Comparison of ENCODE assay signal across 11 cellular contexts in the genomic region with DNA sequence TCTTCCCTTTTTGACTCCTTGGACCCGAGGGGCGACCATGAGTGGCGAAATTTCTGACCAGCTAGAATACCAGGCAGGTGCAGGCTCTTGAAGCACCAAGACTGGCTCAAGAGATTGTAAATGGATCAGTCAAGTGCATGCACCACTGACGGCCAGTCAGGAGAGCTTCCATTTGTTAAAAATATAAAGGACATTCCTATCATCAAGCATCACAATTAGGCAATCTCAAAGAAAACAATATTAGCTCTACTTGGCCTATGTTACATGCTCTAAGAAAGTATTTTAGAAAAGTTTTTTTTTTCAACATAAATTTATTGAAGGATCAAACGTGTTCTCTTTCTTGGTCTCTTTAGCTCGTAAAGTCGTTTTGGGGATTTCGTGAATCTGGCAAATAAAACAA. TPM values are rescaled to one million over a fixed set of nuclear protein-coding genes. Genes with fewer than 3 reads are reported as not detected.
DNase-seq lines count a peak whose midpoint lies in the region; ATAC-seq, FAIRE-seq and TF ChIP-seq lines count a peak whose summit lies in the region.
"Had no signal": no experiment of that assay in that cellular context is flagged by ENCODE, and none has a peak within 500 bp of the region (broad histone marks: within the 10 kb centered on the region; RNA-seq: fewer than 3 reads in every experiment).

No MANE protein-coding gene starts in this region.

- no peak overlapping the region for H3K14ac ChIP-seq in H1 (ENCODE audit: insufficient read length)

- H3K9ac ChIP-seq in H1 (replicated peaks in 1 of 4; ENCODE audit: extremely low read depth in 1 of 4, low read depth in 3 of 4, low read length in 3 of 4), result no peak overlapping the region

- H2BK20ac ChIP-seq in H1 (ENCODE audit: low read length), result no peak overlapping the region

- intact Hi-C loops in PC-9 (cut with micrococcal nuclease; ENCODE audit: unreplicated experiment), result loop anchor here (10.0 kb wide), 1 partner anchor 264 kb away; no protein-coding TSS in a partner anchor

- H3K9me3 ChIP-seq in PC-9 (ENCODE audit: insufficient read depth, low read depth) (no peaks in the 10 kb centered on the region), H1 (ENCODE audit: insufficient read depth in 2 of 2, low read depth in 1 of 2, low read length in 1 of 2) (no peaks in the 10 kb centered on the region)

- no peak overlapping the region for H3K56ac ChIP-seq in H1 (replicated peaks; ENCODE audit: insufficient read length, low read depth, low read length)

- H2BK5ac ChIP-seq in H1 (ENCODE audit: low read depth, low read length), result no peak overlapping the region

- H3K27me3 Mint-ChIP-seq in activated T-cell treated with anti-CD3 and anti-CD28 coated beads, Interleukin-2, amount 50 U/mL, for 72 hours (ENCODE audit: low read depth), result no peaks in the 10 kb centered on the region
- H3K27me3 Mint-ChIP-seq in progenitor cell of endocrine pancreas, result peaks cover 45% of the 10 kb centered on the region

- no peak overlapping the region for H2BK120ac ChIP-seq in H1 (replicated peaks; ENCODE audit: low read depth, low read length)

- H4K8ac ChIP-seq in H1 (ENCODE audit: extremely low read depth, insufficient read depth, low read length), result no peak overlapping the region

- 74% methylated on average over 8 of the region's 8 CpGs; no CpG with 5 or more reads in 1 of the 2 experiments for WGBS in H1 (ENCODE audit: extremely low coverage in 1 of 2, insufficient coverage in 1 of 2, insufficient read length in 1 of 2, insufficient replicate concordance in 2 of 2, low coverage in 1 of 2, low lambda C conversion rate in 2 of 2, missing lambda C conversion rate in 1 of 2), 2 experiments

- CTCF ChIA-PET in PC-9 (lab: Charles Lee), result no interaction called here
- CTCF ChIA-PET in H1 (lab: Charles Lee; ENCODE audit: partially characterized antibody), result interaction anchor here (0.7 to 1.6 kb wide), 5 partner anchors 9 to 218 kb away, joined by 3 to 4 read pairs (median 3); no protein-coding TSS in a partner anchor

- H4K20me1 ChIP-seq in PC-9 (ENCODE audit: insufficient read depth) (no peaks in the 10 kb centered on the region), H1 (replicated peaks in 1 of 2; ENCODE audit: control insufficient read depth in 1 of 2, insufficient read depth in 2 of 2, low read length in 2 of 2) (no peaks in the 10 kb centered on the region)

- FAIRE-seq in H1 (lab: Jason Lieb, UNC), result no peak
- no peak for FAIRE-seq in D721Med (lab: Jason Lieb, UNC)

- no peak for TF ChIP-seq EP300 in H1 (IDR thresholded peaks at IDR 0.05; ENCODE audit: borderline replicate concordance in 1 of 2, low read depth in 2 of 2, low read length in 2 of 2)

- no peaks in the 10 kb centered on the region for H3K36me3 ChIP-seq in PC-9 (ENCODE audit: low read depth)
- H3K36me3 ChIP-seq in H1 (ENCODE audit: control insufficient read depth in 2 of 4, insufficient read depth in 4 of 4, low read length in 3 of 4), result no peaks in the 10 kb centered on the region

- H3K18ac ChIP-seq in H1 (ENCODE audit: extremely low read depth, low read length), result no peak overlapping the region

- DNase-seq in activated T-cell treated with anti-CD3 and anti-CD28 coated beads, Interleukin-2, amount 50 U/mL, for 72 hours, result no peak
- no peak for DNase-seq in activated T-cell treated with anti-CD3 and anti-CD28 coated beads for 4 hours
- no peak for DNase-seq in PC-9
- DNase-seq in H1 (ENCODE audit: low read depth in 1 of 2, low spot score in 2 of 2), result no peak
- no peak for DNase-seq in progenitor cell of endocrine pancreas (ENCODE audit: low spot score, unreplicated experiment)
- no peak for DNase-seq in D721Med (ENCODE audit: insufficient read length, low spot score)
- DNase-seq in activated gamma-delta T cell (lab: John Stamatoyannopoulos, UW), result no peak
- DNase-seq: activated gamma-delta T cell treated with Interleukin-2 at 50 U/mL for 16 hours, left cardiac atrium, NCI-H446 had no signal

- H3K79me2 ChIP-seq in PC-9 (ENCODE audit: low read depth), result peaks cover 46% of the 10 kb centered on the region
- H3K79me2 ChIP-seq in H1 (ENCODE audit: control insufficient read depth in 1 of 2, insufficient read depth in 2 of 2, low read length in 2 of 2), result no peaks in the 10 kb centered on the region

- no peak overlapping the region for H4K5ac ChIP-seq in H1 (ENCODE audit: insufficient read length, low read depth, low read length)

- no peaks in the 10 kb centered on the region; the same call in 1 of the 2 replicates for H3K9me2 ChIP-seq in PC-9 (ENCODE audit: insufficient read depth)

- H3K36me3 Mint-ChIP-seq in activated T-cell treated with anti-CD3 and anti-CD28 coated beads, Interleukin-2, amount 50 U/mL, for 72 hours (ENCODE audit: insufficient read depth in 2 of 2), result peaks cover 8 to 13% of the 10 kb centered on the region in 2 donors
- no peaks in the 10 kb centered on the region for H3K36me3 Mint-ChIP-seq in progenitor cell of endocrine pancreas (ENCODE audit: insufficient read depth)

- peaks cover 18% of the 10 kb centered on the region; the same call in 1 of the 2 replicates for H3F3A ChIP-seq in PC-9 (ENCODE audit: insufficient read depth, low read depth)

- no peak overlapping the region for H3K23ac ChIP-seq in H1 (ENCODE audit: insufficient read length)

- no peaks in the 10 kb centered on the region for H3K27me3 ChIP-seq in PC-9 (ENCODE audit: insufficient read depth, low read depth)
- H3K27me3 ChIP-seq in H1 (replicated peaks in 1 of 4; ENCODE audit: control insufficient read depth in 3 of 4, extremely low read depth in 1 of 4, insufficient read depth in 3 of 4, low read length in 3 of 4), result peaks cover 0 to 17% (median 7%) of the 10 kb centered on the region in 4 experiments; a peak in 6 of 7 replicates

- H3K4me1 ChIP-seq in PC-9 (replicated peaks; ENCODE audit: insufficient read depth) (peaks cover 27% of the 10 kb centered on the region), H1 (replicated peaks in 1 of 4; ENCODE audit: control insufficient read depth in 3 of 4, insufficient read depth in 4 of 4, low read length in 3 of 4) (peaks cover 2 to 10% (median 5%) of the 10 kb centered on the region in 4 experiments; a peak in 6 of 7 replicates)

- H2AFZ ChIP-seq in PC-9 (no peak overlapping the region), H1 (ENCODE audit: low read length) (no peak overlapping the region)

- POLR2A ChIA-PET in PC-9 (lab: Charles Lee; ENCODE audit: unreplicated experiment), result no interaction called here
- POLR2A ChIA-PET in H1 (lab: Charles Lee; ENCODE audit: partially characterized antibody), result no interaction called here

- no peak overlapping the region for H4K91ac ChIP-seq in H1 (replicated peaks; ENCODE audit: insufficient read length, low read length)

- peaks cover 35% of the 10 kb centered on the region for H3K4me1 Mint-ChIP-seq in activated T-cell treated with anti-CD3 and anti-CD28 coated beads, Interleukin-2, amount 50 U/mL, for 72 hours (ENCODE audit: low read depth)
- peaks cover 12% of the 10 kb centered on the region for H3K4me1 Mint-ChIP-seq in progenitor cell of endocrine pancreas (ENCODE audit: low read depth)

- peak overlapping the region; percentile 94 for H3K27ac Mint-ChIP-seq in activated T-cell treated with anti-CD3 and anti-CD28 coated beads, Interleukin-2, amount 50 U/mL, for 72 hours
- no peak overlapping the region for H3K27ac Mint-ChIP-seq in progenitor cell of endocrine pancreas

- H2BK12ac ChIP-seq in H1 (ENCODE audit: low read depth, low read length), result no peak overlapping the region

- H2BK15ac ChIP-seq in H1 (ENCODE audit: low read length), result no peak overlapping the region

- H3K79me1 ChIP-seq in H1 (ENCODE audit: low read depth, low read length), result no peaks in the 10 kb centered on the region

- no peak overlapping the region for H3K4ac ChIP-seq in H1 (replicated peaks; ENCODE audit: insufficient read length, low read depth, low read length)

- ATAC-seq in activated T-cell treated with anti-CD3 and anti-CD28 coated beads, Interleukin-2, amount 50 U/mL, for 72 hours (replicated peaks in 1 of 2), result no peak
- ATAC-seq in HG03432 (IDR thresholded peaks at IDR 0.05; ENCODE audit: unreplicated experiment), result no peak

- H3K9me3 Mint-ChIP-seq in activated T-cell treated with anti-CD3 and anti-CD28 coated beads, Interleukin-2, amount 50 U/mL, for 72 hours, result peaks cover 0 to 2% of the 10 kb centered on the region in 2 donors
- H3K9me3 Mint-ChIP-seq in progenitor cell of endocrine pancreas (ENCODE audit: low read depth), result no peaks in the 10 kb centered on the region

- H3K4me3 Mint-ChIP-seq in activated T-cell treated with anti-CD3 and anti-CD28 coated beads, Interleukin-2, amount 50 U/mL, for 72 hours, result peak overlapping the region; percentile 89 to 96
- peak overlapping the region; percentile 77 for H3K4me3 Mint-ChIP-seq in progenitor cell of endocrine pancreas (ENCODE audit: low read depth)

- TF ChIP-seq POLR2A in H1 (IDR thresholded peaks at IDR 0.05; ENCODE audit: control extremely low read depth in 1 of 2, low read depth in 2 of 2, low read length in 2 of 2), result no peak

- H3K27ac ChIP-seq in PC-9 (no peak overlapping the region), H1 (ENCODE audit: low read depth, low read length) (no peak overlapping the region)

- TF ChIP-seq RAD21 in H1 (IDR thresholded peaks at IDR 0.05 in 1 of 2, conservative IDR thresholded peaks at IDR 0.05 in 1 of 2; ENCODE audit: low read depth in 2 of 2, low read length in 2 of 2), result no peak

- no peak overlapping the region for H2AK5ac ChIP-seq in H1 (ENCODE audit: low read depth, low read length)

- peak overlapping the region; percentile 93 for H3K4me2 ChIP-seq in PC-9
- H3K4me2 ChIP-seq in H1 (ENCODE audit: insufficient read depth in 1 of 2, low read depth in 2 of 2, low read length in 2 of 2), result peak overlapping the region; percentile 85 to 98; a peak in 2 of 4 replicates

- H3K4me3 ChIP-seq in PC-9, result peak overlapping the region; percentile 96; the same call in 1 of the 2 replicates
- H3K4me3 ChIP-seq in H1 (ENCODE audit: extremely low read depth in 1 of 4, insufficient read depth in 2 of 4, low read depth in 3 of 4, low read length in 4 of 4), result peak overlapping the region in 1 of 4 experiments; percentile 90; a peak in 2 of 8 replicates

- BruUV-seq in PC-9 (replicated peaks; lab: Mats Ljungman, UMichigan), result no TSS peak

- H3K23me2 ChIP-seq in H1 (ENCODE audit: low read depth, low read length), result peaks cover 12% of the 10 kb centered on the region

- TF ChIP-seq CTCF in PC-9 (conservative IDR thresholded peaks at IDR 0.05), result no peak
- TF ChIP-seq CTCF in H1 (IDR thresholded peaks at IDR 0.05; ENCODE audit: control extremely low read depth in 1 of 3, insufficient read depth in 1 of 3, low read depth in 1 of 3, low read length in 3 of 3), result no peak
- TF ChIP-seq CTCF in progenitor cell of endocrine pancreas (IDR thresholded peaks at IDR 0.05; ENCODE audit: unreplicated experiment), result no peak
- no peak for TF ChIP-seq CTCF in D721Med (IDR thresholded peaks at IDR 0.05; ENCODE audit: insufficient read depth, missing control alignments)

RNA-seq across cellular contexts. Expression of a gene that starts 1.5 kb away (rescaled TPM):
- total RNA-seq in activated T-cell treated with anti-CD3 and anti-CD28 coated beads, Interleukin-2, amount 50 U/mL, for 72 hours, result 100 to 1,000 TPM; 126 to 138 TPM
- total RNA-seq in PC-9 (2021) (23.1 and 23.8 TPM in 2 replicates), progenitor cell of endocrine pancreas (14.7 and 16.4 TPM in 2 replicates)
- 14.8 and 17.8 TPM in 2 replicates for total RNA-seq in H1 (2021; fragmentation: NEBNext Ultra II Directional; extraction: Animal tissue kit (Norgen Biotek cat#: 25700))
- 5.8 TPM in 2 replicates for polyA plus RNA-seq in H1 (2011; rRNA removed)
- 8.0 TPM for polyA plus RNA-seq in H1 (2011; cell fraction: cytosol; rRNA removed)
- polyA plus RNA-seq in H1 (2011; cell fraction: nucleus; rRNA removed), result 13.3 TPM
- polyA plus RNA-seq in H1 (2012, experiment 1 of 2), result 6.2 to 10.7 TPM (median 8.5 TPM) in 4 replicates
- polyA plus RNA-seq in H1 (2012, experiment 2 of 2), result 1.4 TPM
- polyA plus RNA-seq in H1 (2013, experiment 1 of 2), result 5.2 TPM
- 4.5 TPM for polyA plus RNA-seq in H1 (2013, experiment 2 of 2)
- polyA minus RNA-seq in H1 (2011; rRNA and poly(A)+ RNA removed), result 14.1 and 20.3 TPM in 2 replicates
- 9.9 TPM for polyA minus RNA-seq in H1 (2011; cell fraction: cytosol; rRNA and poly(A)+ RNA removed)
- polyA minus RNA-seq in H1 (2011; cell fraction: nucleus; rRNA and poly(A)+ RNA removed), result 32.8 TPM
